In genomic region chr17:28878981-28879380, GRCh38 we compare ENCODE assay signal across 8 cellular contexts. TPM values are rescaled to one million over a fixed set of nuclear protein-coding genes. Genes with fewer than 3 reads are reported as not detected.
DNase-seq lines count a peak whose midpoint lies in the region; ATAC-seq and TF ChIP-seq lines count a peak whose summit lies in the region.

No MANE protein-coding gene starts in this region.

- TF ChIP-seq CTCF in HEK293 (tag by site-specific recombination; IDR thresholded peaks at IDR 0.05) = peak; percentile 65

- no peaks in the 10 kb centered on the region for H3K9me3 Mint-ChIP-seq in activated T-helper 2 cell treated with anti-CD3 and anti-CD28 coated beads, Interferon-gamma antibody, Interleukin-2, Interleukin-4, amounts not matched to agents 10 μg/mL and 5 μg/mL and 100 μg/mL, durations not matched to agents 14 hours and 24 hours and 36 hours

- intact Hi-C loops in activated T-helper 2 cell treated with anti-CD3 and anti-CD28 coated beads, Interferon-gamma antibody, Interleukin-2, Interleukin-4, amounts not matched to agents 10 μg/mL and 5 μg/mL and 100 μg/mL, durations not matched to agents 14 hours and 24 hours and 36 hours (cut with micrococcal nuclease) = no loop called here

- TF ChIP-seq POLR2A in Raji (IDR thresholded peaks at IDR 0.05; ENCODE audit: insufficient read depth, low read depth, low read length) = 0 out of 2 replicates have a peak, but pooled peaks have one; percentile 15

- no peaks in the 10 kb centered on the region for H3K9me3 ChIP-seq in HEK293 (ENCODE audit: control insufficient read depth, insufficient read depth, low read depth, low read length)

- CTCF ChIA-PET in HEK293 (lab: Yijun Ruan, JAX) = interaction anchor here (0.6 to 5.3 kb wide), 19 partner anchors 9 to 163 kb away, joined by 3 to 64 read pairs (median 5); partner anchors contain the start of genes DHRS13 and TLCD1

- H3K4me3 ChIP-seq in HEK293 (ENCODE audit: low read depth, low read length) = no peak overlapping the region

- H3K27ac Mint-ChIP-seq in activated T-helper 2 cell treated with anti-CD3 and anti-CD28 coated beads, Interferon-gamma antibody, Interleukin-2, Interleukin-4, amounts not matched to agents 10 μg/mL and 5 μg/mL and 100 μg/mL, durations not matched to agents 14 hours and 24 hours and 36 hours = no peak overlapping the region

- H3K27ac ChIP-seq in HEK293 (ENCODE audit: extremely low read depth, low read depth, low read length) = no peak overlapping the region

- H3K4me3 Mint-ChIP-seq in activated T-helper 2 cell treated with anti-CD3 and anti-CD28 coated beads, Interferon-gamma antibody, Interleukin-2, Interleukin-4, amounts not matched to agents 10 μg/mL and 5 μg/mL and 100 μg/mL, durations not matched to agents 14 hours and 24 hours and 36 hours (ENCODE audit: low read depth) = no peak overlapping the region

- H3K27me3 Mint-ChIP-seq in activated T-helper 2 cell treated with anti-CD3 and anti-CD28 coated beads, Interferon-gamma antibody, Interleukin-2, Interleukin-4, amounts not matched to agents 10 μg/mL and 5 μg/mL and 100 μg/mL, durations not matched to agents 14 hours and 24 hours and 36 hours (ENCODE audit: low read depth) = no peaks in the 10 kb centered on the region

- H3K4me1 Mint-ChIP-seq in activated T-helper 2 cell treated with anti-CD3 and anti-CD28 coated beads, Interferon-gamma antibody, Interleukin-2, Interleukin-4, amounts not matched to agents 10 μg/mL and 5 μg/mL and 100 μg/mL, durations not matched to agents 14 hours and 24 hours and 36 hours (ENCODE audit: low read depth) = peaks cover 11% of the 10 kb centered on the region

- H3K4me1 ChIP-seq in HEK293 (ENCODE audit: control insufficient read depth, insufficient read depth, low read length) = no peaks in the 10 kb centered on the region

- peaks cover 8 to 61% of the 10 kb centered on the region in 2 experiments; a peak in 2 of 3 replicates for H3K36me3 ChIP-seq in HEK293 (ENCODE audit: control insufficient read depth in 2 of 2, insufficient read depth in 1 of 2, low read length in 2 of 2)

- DNase-seq in COLO668 (lab: John Stamatoyannopoulos, UW; ENCODE audit: unreplicated experiment) = peak; percentile 5
- peak; percentile 44 for DNase-seq in glomerular visceral epithelial cell (ENCODE audit: extremely low spot score)
- no peak for DNase-seq in activated T-helper 2 cell treated with anti-CD3 and anti-CD28 coated beads, Interferon-gamma antibody, Interleukin-2, Interleukin-4, amounts not matched to agents 10 μg/mL and 5 μg/mL and 100 μg/mL, durations not matched to agents 14 hours and 24 hours and 36 hours (ENCODE audit: low spot score)
- no peak for DNase-seq in middle frontal gyrus (ENCODE audit: extremely low spot score, low spot score)

- POLR2A ChIA-PET in HEK293 (lab: Yijun Ruan, JAX) = interaction anchor here (0.6 to 1.5 kb wide), 5 partner anchors 18 to 159 kb away, joined by 3 to 7 read pairs (median 5); partner anchors contain the start of genes FLOT2, RPL23A and TLCD1

- H3K36me3 Mint-ChIP-seq in activated T-helper 2 cell treated with anti-CD3 and anti-CD28 coated beads, Interferon-gamma antibody, Interleukin-2, Interleukin-4, amounts not matched to agents 10 μg/mL and 5 μg/mL and 100 μg/mL, durations not matched to agents 14 hours and 24 hours and 36 hours (ENCODE audit: low read depth) = peaks cover 51% of the 10 kb centered on the region

- ATAC-seq in HG02973 (IDR thresholded peaks at IDR 0.05; ENCODE audit: unreplicated experiment) = no peak
- no peak for ATAC-seq in HG03342 (IDR thresholded peaks at IDR 0.05; ENCODE audit: unreplicated experiment)

TF ChIP-seq in HEK293, 187 proteins besides CTCF, POLR2A, EP300 and RAD21:
- TF ChIP-seq ZNF785 (tag by site-specific recombination; IDR thresholded peaks at IDR 0.05) = no peak
- TF ChIP-seq ZNF654 (tag by site-specific recombination; IDR thresholded peaks at IDR 0.05; ENCODE audit: low read depth) = peak; percentile 39

RNA-seq across cellular contexts. Expression of gene FLOT2, which starts 18.6 kb away (rescaled TPM):
- 136 and 143 TPM in 2 replicates for total RNA-seq in activated T-helper 2 cell treated with anti-CD3 and anti-CD28 coated beads, Interferon-gamma antibody, Interleukin-2, Interleukin-4, amounts not matched to agents 10 μg/mL and 5 μg/mL and 100 μg/mL, durations not matched to agents 14 hours and 24 hours and 36 hours

RNA-seq across cellular contexts. Expression of gene DHRS13, which starts 23.9 kb away (rescaled TPM):
- 30.6 and 32.9 TPM in 2 replicates for total RNA-seq in activated T-helper 2 cell treated with anti-CD3 and anti-CD28 coated beads, Interferon-gamma antibody, Interleukin-2, Interleukin-4, amounts not matched to agents 10 μg/mL and 5 μg/mL and 100 μg/mL, durations not matched to agents 14 hours and 24 hours and 36 hours

RNA-seq across cellular contexts. Expression of gene ERAL1, which starts 24.2 kb away (rescaled TPM):
- total RNA-seq in activated T-helper 2 cell treated with anti-CD3 and anti-CD28 coated beads, Interferon-gamma antibody, Interleukin-2, Interleukin-4, amounts not matched to agents 10 μg/mL and 5 μg/mL and 100 μg/mL, durations not matched to agents 14 hours and 24 hours and 36 hours = 54.5 and 60.4 TPM in 2 replicates

RNA-seq across cellular contexts. Expression of gene FAM222B, which starts 36.4 kb away (rescaled TPM):
- 19.6 and 23.0 TPM in 2 replicates for total RNA-seq in activated T-helper 2 cell treated with anti-CD3 and anti-CD28 coated beads, Interferon-gamma antibody, Interleukin-2, Interleukin-4, amounts not matched to agents 10 μg/mL and 5 μg/mL and 100 μg/mL, durations not matched to agents 14 hours and 24 hours and 36 hours

Comparison
In these comparisons a context has a peak if more than half of its experiments do, and no peak if none do; other contexts are left out.
1. DNase-seq: peak in COLO668 (single experiment) and glomerular visceral epithelial cell (single experiment); none in activated T-helper 2 cell treated with anti-CD3 and anti-CD28 coated beads, Interferon-gamma antibody, Interleukin-2, Interleukin-4, amounts not matched to agents 10 μg/mL and 5 μg/mL and 100 μg/mL, durations not matched to agents 14 hours and 24 hours and 36 hours (single experiment) and middle frontal gyrus (single experiment).